ENCODE assay signal across 15 cellular contexts in the genomic region with DNA sequence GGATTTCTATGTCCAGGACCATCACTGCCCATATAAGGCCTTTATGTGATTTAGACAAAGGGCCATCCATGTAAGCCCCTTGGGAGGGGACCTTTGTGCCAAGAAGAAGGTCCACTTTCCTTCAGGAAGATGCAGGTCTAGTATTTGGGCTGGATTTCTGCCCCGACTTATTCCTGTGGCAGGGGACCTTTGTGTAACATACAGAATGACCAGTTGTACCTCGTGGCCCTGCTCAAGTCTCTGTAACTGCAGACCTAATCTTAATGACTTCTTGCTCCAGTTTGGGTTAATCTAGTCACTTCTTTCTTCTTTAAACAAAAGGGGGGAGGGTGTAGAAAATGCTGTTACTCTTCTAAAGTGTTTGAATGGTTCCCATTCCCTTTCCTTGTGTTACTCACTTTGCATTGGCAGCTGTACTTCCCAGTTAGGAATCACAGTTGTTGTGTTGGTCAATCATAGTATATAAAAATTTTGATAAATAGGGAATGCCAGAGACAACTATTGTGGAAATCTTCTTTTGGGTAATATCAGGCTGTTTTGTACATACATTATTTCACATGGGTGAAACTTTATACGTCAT. TPM values are rescaled to one million over a fixed set of nuclear protein-coding genes. Genes with fewer than 3 reads are reported as not detected.
DNase-seq lines count a peak whose midpoint lies in the region; ATAC-seq, FAIRE-seq and TF ChIP-seq lines count a peak whose summit lies in the region.
"Had no signal": no experiment of that assay in that cellular context is flagged by ENCODE, and none has a peak within 500 bp of the region (broad histone marks: within the 10 kb centered on the region; RNA-seq: fewer than 3 reads in every experiment).

No MANE protein-coding gene starts in this region.

- POLR2A ChIA-PET in AG04450 (lab: Yijun Ruan, JAX), result interaction anchor here (0.6 to 1.2 kb wide), 4 partner anchors 10 to 74 kb away, joined by 3 to 10 read pairs (median 4); a partner anchor contains a TSS
- POLR2A ChIA-PET in CD8-positive, alpha-beta memory T cell (lab: Charles Lee), result no interaction called here

- FAIRE-seq in astrocyte (lab: Jason Lieb, UNC), result no peak

- no peaks in the 10 kb centered on the region for H3K27me3 Mint-ChIP-seq in astrocyte (ENCODE audit: low read depth, unreplicated experiment)
- no peaks in the 10 kb centered on the region for H3K27me3 Mint-ChIP-seq in CD8-positive, alpha-beta memory T cell

- no peak overlapping the region for H3K27ac Mint-ChIP-seq in astrocyte (ENCODE audit: unreplicated experiment)
- H3K27ac Mint-ChIP-seq in CD8-positive, alpha-beta memory T cell, result no peak overlapping the region

- H3K9me3 ChIP-seq in AG04450 (ENCODE audit: control insufficient read depth, insufficient read depth, low read length) (no peaks in the 10 kb centered on the region), astrocyte (ENCODE audit: insufficient read depth, low read depth, low read length) (no peaks in the 10 kb centered on the region), gastroesophageal sphincter (no peaks in the 10 kb centered on the region)
- H3K9me3 ChIP-seq in CD8-positive, alpha-beta memory T cell (ENCODE audit: low read length), result no peaks in the 10 kb centered on the region

- CTCF ChIA-PET in AG04450 (lab: Charles Lee), result no interaction called here
- CTCF ChIA-PET in CD8-positive, alpha-beta memory T cell (lab: Charles Lee), result no interaction called here

- TF ChIP-seq CTCF in AG04450 (IDR thresholded peaks at IDR 0.05; ENCODE audit: low read depth, low read length) (no peak), astrocyte (IDR thresholded peaks at IDR 0.05; ENCODE audit: insufficient read depth, low read depth, low read length) (no peak), gastroesophageal sphincter (IDR thresholded peaks at IDR 0.05) (no peak)

- H3K36me3 Mint-ChIP-seq in astrocyte (ENCODE audit: low read depth, unreplicated experiment), result peaks cover 3% of the 10 kb centered on the region
- H3K36me3 Mint-ChIP-seq in CD8-positive, alpha-beta memory T cell, result peaks cover 5 to 68% (median 12%) of the 10 kb centered on the region in 3 donors
- H3K36me3 Mint-ChIP-seq: natural killer cell had no signal

- H4K20me1 ChIP-seq in astrocyte (ENCODE audit: insufficient read depth, low read length), result no peaks in the 10 kb centered on the region

- H3K9me3 Mint-ChIP-seq in astrocyte (ENCODE audit: unreplicated experiment), result no peaks in the 10 kb centered on the region
- H3K9me3 Mint-ChIP-seq in CD8-positive, alpha-beta memory T cell, result no peaks in the 10 kb centered on the region
- H3K9me3 Mint-ChIP-seq: natural killer cell had no signal

- 84 to 100% methylated on average over 2 to 3 of the region's 3 CpGs for WGBS in gastroesophageal sphincter (ENCODE audit: low coverage in 1 of 2), 2 donors

- peaks cover 17% of the 10 kb centered on the region for H3K4me1 Mint-ChIP-seq in astrocyte (ENCODE audit: low read depth, unreplicated experiment)
- H3K4me1 Mint-ChIP-seq in CD8-positive, alpha-beta memory T cell, result peaks cover 8 to 11% (median 8%) of the 10 kb centered on the region in 3 donors

- H3K27ac ChIP-seq in AG04450 (ENCODE audit: low read depth, low read length), result peak overlapping the region; percentile 66
- H3K27ac ChIP-seq in astrocyte (ENCODE audit: low read depth, low read length), result peak overlapping the region; percentile 93
- peak overlapping the region; percentile 89 to 100 (median 92) for H3K27ac ChIP-seq in gastroesophageal sphincter
- no peak overlapping the region for H3K27ac ChIP-seq in CD8-positive, alpha-beta memory T cell (ENCODE audit: low read depth, low read length)
- H3K27ac ChIP-seq: epithelial cell of prostate had no signal

- H3K4me2 ChIP-seq in astrocyte (ENCODE audit: low read length), result peak overlapping the region; percentile 72

- H3K4me3 Mint-ChIP-seq in astrocyte (ENCODE audit: unreplicated experiment), result no peak overlapping the region
- no peak overlapping the region for H3K4me3 Mint-ChIP-seq in CD8-positive, alpha-beta memory T cell
- H3K4me3 Mint-ChIP-seq: natural killer cell had no signal

- H3K4me3 ChIP-seq in AG04450 (ENCODE audit: low read depth, low read length) (no peak overlapping the region), astrocyte (ENCODE audit: insufficient read depth, low read depth, low read length) (no peak overlapping the region), gastroesophageal sphincter (no peak overlapping the region)
- no peak overlapping the region for H3K4me3 ChIP-seq in CD8-positive, alpha-beta memory T cell (ENCODE audit: low read length)

- no peak for TF ChIP-seq POLR2A in gastroesophageal sphincter (IDR thresholded peaks at IDR 0.05)

- intact Hi-C loops in sciatic nerve (cut with DNase I), result no loop called here

- H3K4me1 ChIP-seq in astrocyte (ENCODE audit: insufficient read depth, low read length) (peaks cover 45% of the 10 kb centered on the region), gastroesophageal sphincter (peaks cover 17 to 93% (median 25%) of the 10 kb centered on the region in 3 donors)
- no peaks in the 10 kb centered on the region for H3K4me1 ChIP-seq in CD8-positive, alpha-beta memory T cell (ENCODE audit: insufficient read depth, low read length)

- DNase-seq in AG04450 (ENCODE audit: low read depth, low spot score), result no peak
- no peak for DNase-seq in astrocyte (ENCODE audit: low read depth)
- no peak for DNase-seq in sciatic nerve (ENCODE audit: low spot score)
- no peak for DNase-seq in SW480 (ENCODE audit: low spot score)
- no peak for DNase-seq in anterior cingulate cortex (lab: John Stamatoyannopoulos, UW)
- DNase-seq in CD8-positive, alpha-beta memory T cell, result no peak
- DNase-seq: activated CD4-positive, alpha-beta T cell treated with anti-CD3 and anti-CD28 coated beads for 4 hours; activated T-cell treated with anti-CD3 and anti-CD28 coated beads, Interleukin-2, amount 50 U/mL, for 48 hours; KBM-7; natural killer cell; stimulated activated CD4-positive, alpha-beta T cell treated with anti-CD3 and anti-CD28 coated beads, Interleukin-12 subunit alpha, Interleukin-12 subunit beta, amount 100 ng/mL, for 4 hours; T-helper 1 cell had no signal

- peak overlapping the region; percentile 79 for H3K9ac ChIP-seq in astrocyte (ENCODE audit: low read length)

- H3K36me3 ChIP-seq in astrocyte (ENCODE audit: insufficient read depth, low read length) (no peaks in the 10 kb centered on the region), gastroesophageal sphincter (no peaks in the 10 kb centered on the region)
- H3K36me3 ChIP-seq in CD8-positive, alpha-beta memory T cell (ENCODE audit: insufficient read depth, low read length), result peaks cover 12% of the 10 kb centered on the region

- no peaks in the 10 kb centered on the region for H3K27me3 ChIP-seq in AG04450 (ENCODE audit: control insufficient read depth, insufficient read depth, low read length)
- H3K27me3 ChIP-seq in astrocyte (ENCODE audit: insufficient read depth, low read length), result no peaks in the 10 kb centered on the region
- no peaks in the 10 kb centered on the region for H3K27me3 ChIP-seq in gastroesophageal sphincter
- H3K27me3 ChIP-seq in CD8-positive, alpha-beta memory T cell (ENCODE audit: insufficient read depth, low read length, poor library complexity, severe bottlenecking), result no peaks in the 10 kb centered on the region

- ATAC-seq in gastroesophageal sphincter (no peak), sciatic nerve (peak; percentile 10), HG03521 (IDR thresholded peaks at IDR 0.05; ENCODE audit: unreplicated experiment) (no peak)
- ATAC-seq: natural killer cell had no signal

- no peaks in the 10 kb centered on the region for H3K79me2 ChIP-seq in astrocyte (ENCODE audit: insufficient read depth, low read length)

- H2AFZ ChIP-seq in astrocyte (ENCODE audit: low read depth, low read length), result no peak overlapping the region

- TF ChIP-seq EP300 in gastroesophageal sphincter (IDR thresholded peaks at IDR 0.05), result no peak

RNA-seq across cellular contexts. Expression of a gene that starts 54.2 kb away (rescaled TPM):
- polyA plus RNA-seq in AG04450 (2011; rRNA removed), result 4.5 and 5.5 TPM in 2 replicates
- 6.7 and 9.8 TPM in 2 replicates for polyA minus RNA-seq in AG04450 (2011; rRNA and poly(A)+ RNA removed)
- 17.7 and 18.7 TPM in 2 replicates for total RNA-seq in astrocyte
- total RNA-seq in gastroesophageal sphincter, result 10 to 100 TPM; 13.8 to 22.3 (median 20.6) TPM
- total RNA-seq in sciatic nerve, result 29.4 TPM
- 10 to 100 TPM; 10.2 to 11.7 TPM for total RNA-seq in CD8-positive, alpha-beta memory T cell
- polyA plus RNA-seq in CD8-positive, alpha-beta memory T cell, result 6.9 TPM

RNA-seq across cellular contexts. Expression of a gene that starts 54.8 kb away (rescaled TPM):
- 28.6 and 39.9 TPM in 2 replicates for polyA plus RNA-seq in AG04450 (2011; rRNA removed)
- polyA minus RNA-seq in AG04450 (2011; rRNA and poly(A)+ RNA removed), result 5.8 and 14.1 TPM in 2 replicates
- total RNA-seq in astrocyte (37.5 and 39.4 TPM in 2 replicates), gastroesophageal sphincter (100 to 1,000 TPM; 142 to 359 (median 213) TPM), sciatic nerve (10.6 TPM)
- under 1 TPM; 0.09 to 0.42 TPM for total RNA-seq in CD8-positive, alpha-beta memory T cell
- polyA plus RNA-seq in CD8-positive, alpha-beta memory T cell, result 0.84 TPM
